Comparison of ENCODE assay signal across 8 cellular contexts in genomic region chr2:118094102-118094501, GRCh38. TPM values are rescaled to one million over a fixed set of nuclear protein-coding genes. Genes with fewer than 3 reads are reported as not detected.
DNase-seq lines count a peak whose midpoint lies in the region; ATAC-seq and TF ChIP-seq lines count a peak whose summit lies in the region.
"Not testable (repeated sequence)": the region's sequence is repeated elsewhere in the genome, so short reads cannot be mapped to it uniquely, and the experiment has no call there.

No MANE protein-coding gene starts in this region.

- peaks cover 32 to 42% (median 35%) of the 10 kb centered on the region in 4 donors for H3K4me1 Mint-ChIP-seq in CD4-positive, alpha-beta memory T cell
- peaks cover 49% of the 10 kb centered on the region for H3K4me1 Mint-ChIP-seq in activated T-cell treated with anti-CD3 and anti-CD28 coated beads, Interleukin-2, amount 50 U/mL, for 24 hours (ENCODE audit: low read depth)
- peaks cover 41% of the 10 kb centered on the region for H3K4me1 Mint-ChIP-seq in activated naive CD8-positive, alpha-beta T cell treated with anti-CD3 and anti-CD28 coated beads, Interleukin-2, amount 10 ng/mL, durations not matched to agents 7 days and 5 days
- H3K4me1 Mint-ChIP-seq in naive thymus-derived CD4-positive, alpha-beta T cell: peaks cover 25 to 61% (median 50%) of the 10 kb centered on the region in 7 donors

- H3K36me3 ChIP-seq in BLaER1: peaks cover 32% of the 10 kb centered on the region
- H3K36me3 ChIP-seq in CD4-positive, alpha-beta memory T cell (ENCODE audit: insufficient read depth, low read length); naive thymus-derived CD4-positive, alpha-beta T cell (ENCODE audit: control insufficient read depth in 2 of 3, insufficient read depth in 3 of 3, low read length in 3 of 3); thymus (ENCODE audit: control insufficient read depth, insufficient read depth): not testable (repeated sequence)
- peaks cover 30% of the 10 kb centered on the region for H3K36me3 ChIP-seq in DOHH2 (ENCODE audit: control insufficient read depth, low read length)
- peaks cover 53% of the 10 kb centered on the region for H3K36me3 ChIP-seq in OCI-LY3 (replicated peaks; ENCODE audit: low read depth, low read length)

- TF ChIP-seq CTCF in DOHH2 (IDR thresholded peaks at IDR 0.05; ENCODE audit: low read depth, low read length, poor library complexity, severe bottlenecking); OCI-LY3 (IDR thresholded peaks at IDR 0.05; ENCODE audit: low read depth, low read length): not testable (repeated sequence)

- H2AFZ ChIP-seq in OCI-LY3 (ENCODE audit: low read depth, low read length): not testable (repeated sequence)

- not testable (repeated sequence) for H3K9me3 Mint-ChIP-seq in CD4-positive, alpha-beta memory T cell; activated T-cell treated with anti-CD3 and anti-CD28 coated beads, Interleukin-2, amount 50 U/mL, for 24 hours; activated naive CD8-positive, alpha-beta T cell treated with anti-CD3 and anti-CD28 coated beads, Interleukin-2, amount 10 ng/mL, durations not matched to agents 7 days and 5 days; naive thymus-derived CD4-positive, alpha-beta T cell

- not testable (repeated sequence) for H3K27me3 ChIP-seq in BLaER1; CD4-positive, alpha-beta memory T cell (ENCODE audit: insufficient read depth, low read length); DOHH2 (ENCODE audit: control insufficient read depth, low read length); OCI-LY3 (ENCODE audit: low read depth, low read length); naive thymus-derived CD4-positive, alpha-beta T cell (ENCODE audit: control insufficient read depth in 2 of 2, insufficient read depth in 2 of 2, low read length in 2 of 2); thymus (ENCODE audit: control insufficient read depth, insufficient read depth)

- DNase-seq in CD4-positive, alpha-beta memory T cell; activated T-cell treated with anti-CD3 and anti-CD28 coated beads, Interleukin-2, amount 50 U/mL, for 24 hours; activated naive CD8-positive, alpha-beta T cell treated with anti-CD3 and anti-CD28 coated beads, Interleukin-2, amount 10 ng/mL, durations not matched to agents 7 days and 5 days; naive thymus-derived CD4-positive, alpha-beta T cell: not testable (repeated sequence)

- H3K4me2 ChIP-seq in BLaER1: peak overlapping the region; percentile 28
- peak overlapping the region; percentile 5; the same call in 1 of the 2 replicates for H3K4me2 ChIP-seq in DOHH2 (ENCODE audit: low read length)
- H3K4me2 ChIP-seq in OCI-LY3 (ENCODE audit: low read length): 0 out of 2 replicates have a peak overlapping the region, but pooled peaks have one; percentile 1

- not testable (repeated sequence) for H3K9me3 ChIP-seq in BLaER1; CD4-positive, alpha-beta memory T cell (ENCODE audit: control insufficient read depth in 1 of 2, low read length in 2 of 2); DOHH2 (ENCODE audit: control insufficient read depth, insufficient read depth, low read length); OCI-LY3 (ENCODE audit: insufficient read depth, low read length); naive thymus-derived CD4-positive, alpha-beta T cell (ENCODE audit: control insufficient read depth in 2 of 3, low read length in 3 of 3); thymus (ENCODE audit: control insufficient read depth)

- intact Hi-C loops in CD4-positive, alpha-beta memory T cell (cut with micrococcal nuclease); naive thymus-derived CD4-positive, alpha-beta T cell (cut with micrococcal nuclease): not testable (repeated sequence)

- peaks cover 36% of the 10 kb centered on the region for H3K4me1 ChIP-seq in BLaER1
- H3K4me1 ChIP-seq in CD4-positive, alpha-beta memory T cell (ENCODE audit: insufficient read depth, low read length): peaks cover 52% of the 10 kb centered on the region
- peaks cover 47% of the 10 kb centered on the region for H3K4me1 ChIP-seq in DOHH2 (ENCODE audit: control insufficient read depth, low read length)
- peaks cover 59% of the 10 kb centered on the region for H3K4me1 ChIP-seq in OCI-LY3 (ENCODE audit: low read length)
- peaks cover 0 to 17% of the 10 kb centered on the region in 2 donors for H3K4me1 ChIP-seq in naive thymus-derived CD4-positive, alpha-beta T cell (ENCODE audit: control insufficient read depth in 2 of 2, insufficient read depth in 2 of 2, low read length in 2 of 2)
- H3K4me1 ChIP-seq in thymus (ENCODE audit: control insufficient read depth, insufficient read depth, low read length): peaks cover 18% of the 10 kb centered on the region

- peaks cover 19 to 24% of the 10 kb centered on the region in 2 donors for H3K36me3 Mint-ChIP-seq in CD4-positive, alpha-beta memory T cell
- H3K36me3 Mint-ChIP-seq in activated T-cell treated with anti-CD3 and anti-CD28 coated beads, Interleukin-2, amount 50 U/mL, for 24 hours (ENCODE audit: low read depth): peaks cover 22% of the 10 kb centered on the region
- peaks cover 24% of the 10 kb centered on the region for H3K36me3 Mint-ChIP-seq in activated naive CD8-positive, alpha-beta T cell treated with anti-CD3 and anti-CD28 coated beads, Interleukin-2, amount 10 ng/mL, durations not matched to agents 7 days and 5 days
- H3K36me3 Mint-ChIP-seq in naive thymus-derived CD4-positive, alpha-beta T cell: peaks cover 4 to 17% (median 14%) of the 10 kb centered on the region in 5 donors

- H4K20me1 ChIP-seq in BLaER1 (peaks cover 78% of the 10 kb centered on the region), DOHH2 (ENCODE audit: control insufficient read depth, insufficient read depth, low read depth, low read length) (peaks cover 14% of the 10 kb centered on the region; the same call in 1 of the 2 replicates), OCI-LY3 (ENCODE audit: insufficient read depth, low read length) (peaks cover 78% of the 10 kb centered on the region)

- H3K27me3 Mint-ChIP-seq in CD4-positive, alpha-beta memory T cell; activated T-cell treated with anti-CD3 and anti-CD28 coated beads, Interleukin-2, amount 50 U/mL, for 24 hours; activated naive CD8-positive, alpha-beta T cell treated with anti-CD3 and anti-CD28 coated beads, Interleukin-2, amount 10 ng/mL, durations not matched to agents 7 days and 5 days; naive thymus-derived CD4-positive, alpha-beta T cell: not testable (repeated sequence)

- not testable (repeated sequence) for ATAC-seq in activated naive CD8-positive, alpha-beta T cell treated with anti-CD3 and anti-CD28 coated beads, Interleukin-2, amount 10 ng/mL, durations not matched to agents 7 days and 5 days (ENCODE audit: low read depth); naive thymus-derived CD4-positive, alpha-beta T cell

- H3K27ac Mint-ChIP-seq in CD4-positive, alpha-beta memory T cell: peak overlapping the region in 1 of 7 donors; percentile 83
- peak overlapping the region; percentile 8 for H3K27ac Mint-ChIP-seq in activated T-cell treated with anti-CD3 and anti-CD28 coated beads, Interleukin-2, amount 50 U/mL, for 24 hours
- H3K27ac Mint-ChIP-seq in activated naive CD8-positive, alpha-beta T cell treated with anti-CD3 and anti-CD28 coated beads, Interleukin-2, amount 10 ng/mL, durations not matched to agents 7 days and 5 days: not testable (repeated sequence)
- H3K27ac Mint-ChIP-seq in naive thymus-derived CD4-positive, alpha-beta T cell: peak overlapping the region in 1 of 9 donors; percentile 17

- CTCF ChIA-PET in CD4-positive, alpha-beta memory T cell (lab: Charles Lee; ENCODE audit: partially characterized antibody): interaction anchor here (1.1 to 1.3 kb wide), 2 partner anchors 16 to 61 kb away, joined by 3 to 4 read pairs; no protein-coding TSS in a partner anchor
- CTCF ChIA-PET in naive thymus-derived CD4-positive, alpha-beta T cell (lab: Charles Lee): interaction anchor here (0.6 kb wide), 1 partner anchor 115 kb away, joined by 4 read pairs; no protein-coding TSS in a partner anchor

- H3F3A ChIP-seq in DOHH2 (ENCODE audit: control insufficient read depth, insufficient read depth): not testable (repeated sequence)

- peaks cover 77% of the 10 kb centered on the region for H3K79me2 ChIP-seq in DOHH2 (ENCODE audit: control insufficient read depth, low read length)
- peaks cover 89% of the 10 kb centered on the region for H3K79me2 ChIP-seq in OCI-LY3 (ENCODE audit: low read length)

- POLR2A ChIA-PET in CD4-positive, alpha-beta memory T cell (lab: Charles Lee; ENCODE audit: partially characterized antibody): interaction anchor here (0.7 kb wide), 1 partner anchor 92 kb away, joined by 3 read pairs; no protein-coding TSS in a partner anchor
- POLR2A ChIA-PET in activated naive CD8-positive, alpha-beta T cell treated with anti-CD3 and anti-CD28 coated beads, Interleukin-2, amount 10 ng/mL, durations not matched to agents 7 days and 5 days (lab: Charles Lee): interaction anchor here (0.6 to 1.2 kb wide), 2 partner anchors 37 to 91 kb away, joined by 3 to 5 read pairs; no protein-coding TSS in a partner anchor
- POLR2A ChIA-PET in naive thymus-derived CD4-positive, alpha-beta T cell (lab: Charles Lee): not testable (repeated sequence)

- H3K9me2 ChIP-seq in DOHH2 (replicated peaks; ENCODE audit: control insufficient read depth, low read length): not testable (repeated sequence)

- H3K9ac ChIP-seq in BLaER1; OCI-LY3 (ENCODE audit: low read length): not testable (repeated sequence)

- H3K4me3 ChIP-seq in BLaER1; CD4-positive, alpha-beta memory T cell (ENCODE audit: low read length in 2 of 2); DOHH2 (ENCODE audit: low read length); OCI-LY3 (ENCODE audit: low read length); naive thymus-derived CD4-positive, alpha-beta T cell (ENCODE audit: low read length): not testable (repeated sequence)
- H3K4me3 ChIP-seq in thymus (ENCODE audit: low read length): peak overlapping the region; percentile 29

- peak overlapping the region in 7 of 8 donors; percentile 4 to 61 (median 28) for H3K4me3 Mint-ChIP-seq in CD4-positive, alpha-beta memory T cell
- not testable (repeated sequence) for H3K4me3 Mint-ChIP-seq in activated T-cell treated with anti-CD3 and anti-CD28 coated beads, Interleukin-2, amount 50 U/mL, for 24 hours
- peak overlapping the region; percentile 8 for H3K4me3 Mint-ChIP-seq in activated naive CD8-positive, alpha-beta T cell treated with anti-CD3 and anti-CD28 coated beads, Interleukin-2, amount 10 ng/mL, durations not matched to agents 7 days and 5 days
- peak overlapping the region in 9 of 10 donors; percentile 1 to 52 (median 16) for H3K4me3 Mint-ChIP-seq in naive thymus-derived CD4-positive, alpha-beta T cell

- H3K27ac ChIP-seq in BLaER1; CD4-positive, alpha-beta memory T cell (ENCODE audit: low read depth, low read length); DOHH2 (ENCODE audit: low read depth, low read length); OCI-LY3 (ENCODE audit: low read length); naive thymus-derived CD4-positive, alpha-beta T cell (ENCODE audit: low read depth, low read length); thymus (ENCODE audit: low read depth): not testable (repeated sequence)

RNA-seq across cellular contexts. Expression of gene INSIG2, which starts 5.8 kb away (rescaled TPM):
- 10 to 100 TPM; 18.0 to 19.7 TPM for total RNA-seq in CD4-positive, alpha-beta memory T cell
- polyA plus RNA-seq in CD4-positive, alpha-beta memory T cell: 10 to 100 TPM; 30.3 to 41.1 TPM
- 10 to 100 TPM; 29.0 to 30.6 TPM for total RNA-seq in activated naive CD8-positive, alpha-beta T cell treated with anti-CD3 and anti-CD28 coated beads, Interleukin-2, amount 10 ng/mL, durations not matched to agents 7 days and 5 days
- 10 to 100 TPM in 4 of 5 experiments, 1 to 10 TPM in 1; 8.5 to 31.5 (median 20.3) TPM for total RNA-seq in naive thymus-derived CD4-positive, alpha-beta T cell
- polyA plus RNA-seq in naive thymus-derived CD4-positive, alpha-beta T cell: 10 to 100 TPM; 23.1 to 25.4 TPM
- polyA plus RNA-seq in thymus: 27.9 TPM
